12 cellular contexts compared by ENCODE assay signal in the genomic region with DNA sequence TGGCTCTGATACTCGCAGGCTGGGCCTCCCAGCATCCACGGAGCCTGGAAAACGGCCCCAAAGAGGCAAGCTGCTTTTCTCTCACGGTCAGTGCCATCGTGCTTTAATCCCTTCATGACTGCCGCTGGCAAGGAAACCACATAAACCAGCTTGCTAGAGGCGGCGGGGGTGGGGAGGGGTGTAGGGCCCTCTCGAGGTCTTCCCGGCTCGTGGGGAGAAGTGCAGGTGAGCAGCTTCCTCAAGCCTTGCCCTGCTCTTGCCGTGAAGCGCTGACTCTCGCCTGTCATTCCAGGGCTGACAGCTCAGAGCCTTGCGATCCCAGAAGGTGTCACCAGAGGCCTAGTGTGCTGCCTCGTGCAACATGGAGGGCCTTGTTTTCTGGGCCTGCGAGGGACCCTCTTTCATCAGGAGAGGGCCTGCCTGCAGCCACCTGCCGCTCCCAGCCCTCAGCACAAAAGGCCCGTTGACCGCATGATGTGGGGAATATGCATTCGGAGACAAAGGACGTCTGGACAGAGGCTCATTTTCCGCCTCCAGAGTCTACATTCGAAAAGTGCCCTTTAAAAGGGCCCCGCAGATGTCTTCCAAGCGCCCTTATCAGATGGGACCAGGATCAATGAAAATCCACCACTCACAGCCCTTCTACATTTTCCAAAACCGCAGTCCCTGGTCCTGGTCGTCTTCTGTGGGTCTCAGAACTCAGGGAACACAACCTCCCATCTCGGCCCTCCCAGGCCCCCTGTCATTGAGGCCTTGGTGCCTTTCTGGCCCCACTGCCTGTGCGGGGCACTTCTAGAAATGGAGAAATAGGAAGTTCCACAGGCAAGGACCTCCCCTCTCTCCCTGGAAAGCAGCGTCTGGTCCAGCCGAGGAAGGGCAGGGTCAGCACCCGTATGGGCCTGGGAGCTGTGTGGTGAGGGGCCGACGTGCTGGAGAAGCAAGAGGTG. TPM values are rescaled to one million over a fixed set of nuclear protein-coding genes. Genes with fewer than 3 reads are reported as not detected.
A peak's percentile ranks its signal among the peaks of the same experiment; 100 is the strongest.
DNase-seq lines count a peak whose midpoint lies in the region; ATAC-seq and TF ChIP-seq lines count a peak whose summit lies in the region.
"Had no signal": no experiment of that assay in that cellular context is flagged by ENCODE, and none has a peak within 500 bp of the region (broad histone marks: within the 10 kb centered on the region; RNA-seq: fewer than 3 reads in every experiment).

No MANE protein-coding gene starts in this region.

- no peak overlapping the region for H3K27ac Mint-ChIP-seq in activated T-cell treated with anti-CD3 and anti-CD28 coated beads, Interleukin-2, amount 50 U/mL, for 24 hours

- no peaks in the 10 kb centered on the region for H3K9me3 ChIP-seq in lower lobe of right lung
- H3K9me3 ChIP-seq in transverse colon = no peaks in the 10 kb centered on the region

- peaks cover 3% of the 10 kb centered on the region for H3K27me3 Mint-ChIP-seq in activated T-cell treated with anti-CD3 and anti-CD28 coated beads, Interleukin-2, amount 50 U/mL, for 24 hours

- no peak for TF ChIP-seq POLR2A in transverse colon (IDR thresholded peaks at IDR 0.05)

- in situ Hi-C loops in transverse colon (cut with MboI; ENCODE audit: low pct_ligation_motif_present in 1 of 4, low pct_unique_long_range_greater_than_20kb in 1 of 4, low sequenced_read_pairs in 3 of 4) = no loop called here

- H3K27ac ChIP-seq in coronary artery (peak overlapping the region; percentile 96 to 97), lower lobe of right lung (peak overlapping the region; percentile 31), transverse colon (peak overlapping the region in 3 of 4 donors; percentile 26 to 41 (median 29))
- H3K27ac ChIP-seq: C4-2B had no signal

- H3K36me3 ChIP-seq in lower lobe of right lung (peaks cover 87% of the 10 kb centered on the region), transverse colon (peaks cover 0 to 29% (median 11%) of the 10 kb centered on the region in 4 donors)

- ATAC-seq in lower lobe of right lung = no peak
- ATAC-seq in GM21717 (IDR thresholded peaks at IDR 0.05; ENCODE audit: unreplicated experiment) = no peak
- ATAC-seq in GM21423 (IDR thresholded peaks at IDR 0.05; ENCODE audit: unreplicated experiment) = no peak
- ATAC-seq: stimulated activated naive CD8-positive, alpha-beta T cell treated with anti-CD3 and anti-CD28 coated beads, Interleukin-15, Interleukin-2, amounts not matched to agents 100 U/mL and 50 U/mL, for 24 hours had no signal

- peak; percentile 27 for DNase-seq in activated T-cell treated with anti-CD3 and anti-CD28 coated beads, Interleukin-2, amount 50 U/mL, for 24 hours
- no peak for DNase-seq in activated T-cell treated with anti-CD3 and anti-CD28 coated beads, Interleukin-2, amount 50 U/mL, for 1 hour
- DNase-seq in coronary artery (ENCODE audit: low spot score) (peak; percentile 77), lower lobe of right lung (peak; percentile 27), transverse colon (peak; percentile 7)
- DNase-seq in activated CD4-positive, alpha-beta T cell treated with anti-CD3 and anti-CD28 coated beads for 48 hours = no peak
- DNase-seq: effector CD8-positive, alpha-beta T cell; KG1; stimulated activated naive CD8-positive, alpha-beta T cell treated with anti-CD3 and anti-CD28 coated beads, Interleukin-15, Interleukin-2, amounts not matched to agents 100 U/mL and 50 U/mL, for 24 hours had no signal

- TF ChIP-seq CTCF in coronary artery (IDR thresholded peaks at IDR 0.05) = no peak
- no peak for TF ChIP-seq CTCF in lower lobe of right lung (IDR thresholded peaks at IDR 0.05)
- no peak for TF ChIP-seq CTCF in transverse colon (IDR thresholded peaks at IDR 0.05)

- no peaks in the 10 kb centered on the region for H3K27me3 ChIP-seq in lower lobe of right lung (ENCODE audit: low read depth)
- no peaks in the 10 kb centered on the region for H3K27me3 ChIP-seq in transverse colon

- no peak overlapping the region for H3K4me3 Mint-ChIP-seq in activated T-cell treated with anti-CD3 and anti-CD28 coated beads, Interleukin-2, amount 50 U/mL, for 24 hours

- H3K4me3 ChIP-seq in coronary artery (peak overlapping the region; percentile 57), lower lobe of right lung (no peak overlapping the region), transverse colon (no peak overlapping the region)

- intact Hi-C loops in lower lobe of right lung (cut with DNase I) (no loop called here), transverse colon (cut with DNase I; ENCODE audit: low total_unique reads) (no loop called here)

- no peaks in the 10 kb centered on the region for H3K4me1 Mint-ChIP-seq in activated T-cell treated with anti-CD3 and anti-CD28 coated beads, Interleukin-2, amount 50 U/mL, for 24 hours (ENCODE audit: low read depth)

- no peaks in the 10 kb centered on the region for H3K36me3 Mint-ChIP-seq in activated T-cell treated with anti-CD3 and anti-CD28 coated beads, Interleukin-2, amount 50 U/mL, for 24 hours (ENCODE audit: low read depth)

- 74% methylated on average over 35 of the region's 35 CpGs; no CpG with 5 or more reads in 1 of the 2 donors for WGBS in transverse colon (ENCODE audit: low coverage in 1 of 2), 2 donors

- H3K9me3 Mint-ChIP-seq in activated T-cell treated with anti-CD3 and anti-CD28 coated beads, Interleukin-2, amount 50 U/mL, for 24 hours = no peaks in the 10 kb centered on the region

- TF ChIP-seq EP300 in transverse colon (IDR thresholded peaks at IDR 0.05; ENCODE audit: low read depth) = no peak

- H3K4me1 ChIP-seq in lower lobe of right lung (peaks cover 41% of the 10 kb centered on the region), transverse colon (peaks cover 10 to 18% (median 12%) of the 10 kb centered on the region in 4 donors)

RNA-seq across cellular contexts. Expression of gene ZRANB1, which starts 58.7 kb away (rescaled TPM):
- total RNA-seq in lower lobe of right lung (18.7 TPM), transverse colon (10 to 100 TPM in 3 of 4 donors, 1 to 10 TPM in 1; 8.4 to 24.0 (median 16.8) TPM)

Comparison
In these comparisons a context has a peak if more than half of its experiments do, and no peak if none do; other contexts are left out.
1. DNase-seq: peak in activated T-cell treated with anti-CD3 and anti-CD28 coated beads, Interleukin-2, amount 50 U/mL, for 24 hours (single experiment), coronary artery (single experiment), lower lobe of right lung (single experiment) and transverse colon (single experiment); none in activated T-cell treated with anti-CD3 and anti-CD28 coated beads, Interleukin-2, amount 50 U/mL, for 1 hour (single experiment) and activated CD4-positive, alpha-beta T cell treated with anti-CD3 and anti-CD28 coated beads for 48 hours (single experiment).
2. H3K27ac ChIP-seq: peak in every context shown above with its lines; median percentile 96 in coronary artery; 31 in lower lobe of right lung; 29 in transverse colon.